Comparison of ENCODE assay signal across 22 cellular contexts in genomic region chr16:27708651-27709050, GRCh38.
"Had no signal": no experiment of that assay in that cellular context is flagged by ENCODE, and none has a peak within 500 bp of the region (broad histone marks: within the 10 kb centered on the region; RNA-seq: fewer than 3 reads in every experiment).

No MANE protein-coding gene starts in this region.

- H3K36me3 ChIP-seq: adrenal gland had no signal

- DNase-seq: activated CD4-positive, alpha-beta memory T cell treated with anti-CD3 and anti-CD28 coated beads for 36 hours; activated CD4-positive, alpha-beta T cell treated with anti-CD3 and anti-CD28 coated beads, Interleukin-2, amount 10 ng/mL, durations not matched to agents 7 days and 5 days; activated CD4-positive, CD25-positive, alpha-beta regulatory T cell; activated CD8-positive, alpha-beta memory T cell treated with anti-CD3 and anti-CD28 coated beads for 24 hours; activated naive CD4-positive, alpha-beta T cell treated with anti-CD3 and anti-CD28 coated beads, Interleukin-2, amount 50 U/mL, for 16 hours; activated naive CD8-positive, alpha-beta T cell treated with anti-CD3 and anti-CD28 coated beads, Interleukin-2, amount 10 ng/mL, durations not matched to agents 7 days and 5 days; activated T-cell treated with anti-CD3 and anti-CD28 coated beads, Interleukin-2, amount 50 U/mL, for 48 hours; adrenal gland; anterior cingulate cortex; caudate nucleus; MG63; MV-4-11; NCI-H1092 treated with DMSO at 0.1 percent for 48 hours; NCI-H1436 treated with DMSO at 0.1 percent for 48 hours; NCI-H187 treated with DMSO at 0.1 percent for 48 hours; NCI-H2081 treated with DMSO at 0.1 percent for 48 hours; NCI-H446; NCI-H524; T-cell; T-helper 2 cell; T1000 had no signal

- H3K27ac ChIP-seq: adrenal gland, SK-N-MC had no signal

- H3K4me1 ChIP-seq: adrenal gland had no signal

- H3K4me3 ChIP-seq: adrenal gland, MG63, SK-N-MC had no signal

- H3K9me3 ChIP-seq: adrenal gland, MG63 had no signal

- H3K27me3 ChIP-seq: adrenal gland, MG63 had no signal
